1 cellular context compared by ENCODE assay signal in the genomic region with DNA sequence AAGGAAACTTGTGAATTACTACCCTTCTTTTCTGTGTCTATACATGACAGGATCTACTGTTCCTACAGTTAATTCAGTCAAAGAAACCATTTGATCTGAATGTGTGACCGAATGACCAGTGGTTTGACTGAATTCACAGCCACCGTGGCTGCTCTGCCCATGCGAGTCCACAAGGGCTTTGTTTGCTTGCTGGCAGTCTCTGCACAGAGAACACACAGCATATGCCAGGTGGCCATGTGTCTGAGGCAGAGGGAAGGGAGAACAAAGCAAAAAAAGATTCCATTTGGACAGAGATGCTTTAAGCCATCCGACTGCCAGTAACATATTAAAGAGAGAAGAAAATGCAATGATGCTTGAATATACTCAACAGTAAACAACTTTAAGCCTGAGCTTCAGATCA.
TF ChIP-seq lines count a peak whose summit lies in the region.

No MANE protein-coding gene starts in this region.

TF ChIP-seq in GM23338, 12 proteins besides CTCF, POLR2A, EP300 and RAD21 (continued from another document):
- TF ChIP-seq, protein P1, sequence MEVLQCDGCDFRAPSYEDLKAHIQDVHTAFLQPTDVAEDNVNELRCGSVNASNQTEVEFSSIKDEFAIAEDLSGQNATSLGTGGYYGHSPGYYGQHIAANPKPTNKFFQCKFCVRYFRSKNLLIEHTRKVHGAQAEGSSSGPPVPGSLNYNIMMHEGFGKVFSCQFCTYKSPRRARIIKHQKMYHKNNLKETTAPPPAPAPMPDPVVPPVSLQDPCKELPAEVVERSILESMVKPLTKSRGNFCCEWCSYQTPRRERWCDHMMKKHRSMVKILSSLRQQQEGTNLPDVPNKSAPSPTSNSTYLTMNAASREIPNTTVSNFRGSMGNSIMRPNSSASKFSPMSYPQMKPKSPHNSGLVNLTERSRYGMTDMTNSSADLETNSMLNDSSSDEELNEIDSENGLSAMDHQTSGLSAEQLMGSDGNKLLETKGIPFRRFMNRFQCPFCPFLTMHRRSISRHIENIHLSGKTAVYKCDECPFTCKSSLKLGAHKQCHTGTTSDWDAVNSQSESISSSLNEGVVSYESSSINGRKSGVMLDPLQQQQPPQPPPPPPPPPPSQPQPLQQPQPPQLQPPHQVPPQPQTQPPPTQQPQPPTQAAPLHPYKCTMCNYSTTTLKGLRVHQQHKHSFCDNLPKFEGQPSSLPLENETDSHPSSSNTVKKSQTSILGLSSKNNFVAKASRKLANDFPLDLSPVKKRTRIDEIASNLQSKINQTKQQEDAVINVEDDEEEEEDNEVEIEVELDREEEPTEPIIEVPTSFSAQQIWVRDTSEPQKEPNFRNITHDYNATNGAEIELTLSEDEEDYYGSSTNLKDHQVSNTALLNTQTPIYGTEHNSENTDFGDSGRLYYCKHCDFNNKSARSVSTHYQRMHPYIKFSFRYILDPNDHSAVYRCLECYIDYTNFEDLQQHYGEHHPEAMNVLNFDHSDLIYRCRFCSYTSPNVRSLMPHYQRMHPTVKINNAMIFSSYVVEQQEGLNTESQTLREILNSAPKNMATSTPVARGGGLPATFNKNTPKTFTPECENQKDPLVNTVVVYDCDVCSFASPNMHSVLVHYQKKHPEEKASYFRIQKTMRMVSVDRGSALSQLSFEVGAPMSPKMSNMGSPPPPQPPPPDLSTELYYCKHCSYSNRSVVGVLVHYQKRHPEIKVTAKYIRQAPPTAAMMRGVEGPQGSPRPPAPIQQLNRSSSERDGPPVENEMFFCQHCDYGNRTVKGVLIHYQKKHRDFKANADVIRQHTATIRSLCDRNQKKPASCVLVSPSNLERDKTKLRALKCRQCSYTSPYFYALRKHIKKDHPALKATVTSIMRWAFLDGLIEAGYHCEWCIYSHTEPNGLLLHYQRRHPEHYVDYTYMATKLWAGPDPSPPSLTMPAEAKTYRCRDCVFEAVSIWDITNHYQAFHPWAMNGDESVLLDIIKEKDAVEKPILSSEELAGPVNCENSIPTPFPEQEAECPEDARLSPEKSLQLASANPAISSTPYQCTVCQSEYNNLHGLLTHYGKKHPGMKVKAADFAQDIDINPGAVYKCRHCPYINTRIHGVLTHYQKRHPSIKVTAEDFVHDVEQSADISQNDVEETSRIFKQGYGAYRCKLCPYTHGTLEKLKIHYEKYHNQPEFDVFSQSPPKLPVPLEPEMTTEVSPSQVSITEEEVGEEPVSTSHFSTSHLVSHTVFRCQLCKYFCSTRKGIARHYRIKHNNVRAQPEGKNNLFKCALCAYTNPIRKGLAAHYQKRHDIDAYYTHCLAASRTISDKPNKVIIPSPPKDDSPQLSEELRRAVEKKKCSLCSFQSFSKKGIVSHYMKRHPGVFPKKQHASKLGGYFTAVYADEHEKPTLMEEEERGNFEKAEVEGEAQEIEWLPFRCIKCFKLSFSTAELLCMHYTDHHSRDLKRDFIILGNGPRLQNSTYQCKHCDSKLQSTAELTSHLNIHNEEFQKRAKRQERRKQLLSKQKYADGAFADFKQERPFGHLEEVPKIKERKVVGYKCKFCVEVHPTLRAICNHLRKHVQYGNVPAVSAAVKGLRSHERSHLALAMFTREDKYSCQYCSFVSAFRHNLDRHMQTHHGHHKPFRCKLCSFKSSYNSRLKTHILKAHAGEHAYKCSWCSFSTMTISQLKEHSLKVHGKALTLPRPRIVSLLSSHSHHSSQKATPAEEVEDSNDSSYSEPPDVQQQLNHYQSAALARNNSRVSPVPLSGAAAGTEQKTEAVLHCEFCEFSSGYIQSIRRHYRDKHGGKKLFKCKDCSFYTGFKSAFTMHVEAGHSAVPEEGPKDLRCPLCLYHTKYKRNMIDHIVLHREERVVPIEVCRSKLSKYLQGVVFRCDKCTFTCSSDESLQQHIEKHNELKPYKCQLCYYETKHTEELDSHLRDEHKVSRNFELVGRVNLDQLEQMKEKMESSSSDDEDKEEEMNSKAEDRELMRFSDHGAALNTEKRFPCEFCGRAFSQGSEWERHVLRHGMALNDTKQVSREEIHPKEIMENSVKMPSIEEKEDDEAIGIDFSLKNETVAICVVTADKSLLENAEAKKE (CRISPR knock-in tag; IDR thresholded peaks at IDR 0.05) = no peak
- TF ChIP-seq ZNF331 (CRISPR knock-in tag; IDR thresholded peaks at IDR 0.05; ENCODE audit: low read depth) (no peak), JUNB (IDR thresholded peaks at IDR 0.05; ENCODE audit: unreplicated experiment) (no peak), CREB1 (CRISPR knock-in tag; IDR thresholded peaks at IDR 0.05; ENCODE audit: low read depth) (no peak), NANOG (IDR thresholded peaks at IDR 0.05; ENCODE audit: borderline replicate concordance) (no peak), EZH2 (IDR thresholded peaks at IDR 0.05; ENCODE audit: low read depth, unreplicated experiment) (no peak), EZH2phosphoT487 (IDR thresholded peaks at IDR 0.05; ENCODE audit: unreplicated experiment) (no peak)
